ENCODE assay signal across 20 cellular contexts in genomic region chr12:93947486-93947885, GRCh38.
DNase-seq lines count a peak whose midpoint lies in the region; ATAC-seq and TF ChIP-seq lines count a peak whose summit lies in the region.
"Had no signal": no experiment of that assay in that cellular context is flagged by ENCODE, and none has a peak within 500 bp of the region (broad histone marks: within the 10 kb centered on the region; RNA-seq: fewer than 3 reads in every experiment).

No MANE protein-coding gene starts in this region.

- H3K36me3 Mint-ChIP-seq in endodermal cell (ENCODE audit: low read depth): no peaks in the 10 kb centered on the region
- H3K36me3 Mint-ChIP-seq: CD8-positive, alpha-beta T cell had no signal

- H3K4me2 ChIP-seq in osteoblast (ENCODE audit: insufficient read depth, low read length): no peak overlapping the region
- H3K4me2 ChIP-seq: A549; BLaER1 treated with 17β-estradiol and CSF1 and Interleukin-3, amounts not matched to agents 10 nM and 100 nM had no signal

- peak; percentile 46 for DNase-seq in G401 (ENCODE audit: low spot score)
- peak; percentile 25 for DNase-seq in cerebellar cortex (ENCODE audit: low spot score)
- DNase-seq in endodermal cell: peak; percentile 61
- DNase-seq in sciatic nerve (ENCODE audit: low spot score): no peak
- DNase-seq in activated T-cell treated with anti-CD3 and anti-CD28 coated beads, Interleukin-2, amount 50 U/mL, for 1 hour: no peak
- DNase-seq in osteoblast (ENCODE audit: insufficient read length, low spot score, missing footprints): no peak
- DNase-seq in foreskin fibroblast: no peak
- DNase-seq: AML-193; Caco-2; Calu3; CD4-positive, alpha-beta T cell; CD8-positive, alpha-beta T cell; DMS79 treated with DMSO at 0.1 percent for 48 hours; GDM1 had no signal

- no peak overlapping the region for H3K4me3 Mint-ChIP-seq in endodermal cell
- H3K4me3 Mint-ChIP-seq: B cell; CD4-positive, alpha-beta T cell; CD8-positive, alpha-beta T cell had no signal

- in situ Hi-C loops in G401 (cut with HindIII; ENCODE audit: low sequenced_read_pairs): no loop called here

- no peak overlapping the region for H3K27ac Mint-ChIP-seq in endodermal cell
- H3K27ac Mint-ChIP-seq: B cell; CD4-positive, alpha-beta T cell; CD8-positive, alpha-beta T cell had no signal

- H3K27me3 ChIP-seq in endodermal cell (ENCODE audit: control insufficient read depth, insufficient read depth, low read length, poor library complexity, severe bottlenecking): no peaks in the 10 kb centered on the region
- no peaks in the 10 kb centered on the region for H3K27me3 ChIP-seq in osteoblast (ENCODE audit: insufficient read depth, low read length)
- H3K27me3 ChIP-seq: BLaER1 treated with 17β-estradiol and CSF1 and Interleukin-3, amounts not matched to agents 10 nM and 100 nM had no signal

- H3K27ac ChIP-seq in endodermal cell (ENCODE audit: low read depth, low read length): no peak overlapping the region
- H3K27ac ChIP-seq in osteoblast (ENCODE audit: low read depth, low read length): no peak overlapping the region
- H3K27ac ChIP-seq: 22Rv1; A549; BLaER1 treated with 17β-estradiol and CSF1 and Interleukin-3, amounts not matched to agents 10 nM and 100 nM; C4-2B had no signal

- H2AFZ ChIP-seq in osteoblast (ENCODE audit: low read length): no peak overlapping the region

- peak overlapping the region; percentile 11 for H3K9ac ChIP-seq in endodermal cell (ENCODE audit: extremely low read depth, low read length, poor library complexity, severe bottlenecking)
- H3K9ac ChIP-seq: BLaER1 treated with 17β-estradiol and CSF1 and Interleukin-3, amounts not matched to agents 10 nM and 100 nM had no signal

- peaks cover 5% of the 10 kb centered on the region for H3K4me1 ChIP-seq in endodermal cell (ENCODE audit: control insufficient read depth, insufficient read depth, low read length)
- peaks cover 30% of the 10 kb centered on the region for H3K4me1 ChIP-seq in osteoblast (ENCODE audit: insufficient read depth, low read length)
- H3K4me1 ChIP-seq: BLaER1 treated with 17β-estradiol and CSF1 and Interleukin-3, amounts not matched to agents 10 nM and 100 nM; Caco-2 had no signal

- no peaks in the 10 kb centered on the region for H3K27me3 Mint-ChIP-seq in endodermal cell (ENCODE audit: insufficient read depth)

- ATAC-seq in sciatic nerve: peak; percentile 23
- ATAC-seq: A549; CD8-positive, alpha-beta T cell; GM12878 had no signal

- intact Hi-C loops in sciatic nerve (cut with DNase I): no loop called here

- H3K79me2 ChIP-seq in osteoblast (ENCODE audit: insufficient read depth, low read length): no peaks in the 10 kb centered on the region

- WGBS in endodermal cell (ENCODE audit: insufficient coverage in 1 of 2, insufficient read length in 1 of 2), 2 experiments: 96 to 100% methylated on average over 2 to 3 of the region's 3 CpGs

- no peak overlapping the region for H3K4me3 ChIP-seq in endodermal cell (ENCODE audit: low read length)
- H3K4me3 ChIP-seq in osteoblast (ENCODE audit: insufficient read depth, low read length): no peak overlapping the region
- no peak overlapping the region for H3K4me3 ChIP-seq in foreskin fibroblast (ENCODE audit: low read depth in 1 of 2, low read length in 2 of 2)
- H3K4me3 ChIP-seq: A549; BLaER1 treated with 17β-estradiol and CSF1 and Interleukin-3, amounts not matched to agents 10 nM and 100 nM; GM12878 had no signal

- TF ChIP-seq CTCF in endodermal cell (conservative IDR thresholded peaks at IDR 0.05) (no peak), osteoblast (IDR thresholded peaks at IDR 0.05; ENCODE audit: extremely low read depth, low read depth, low read length) (no peak), foreskin fibroblast (IDR thresholded peaks at IDR 0.05; ENCODE audit: low read depth, low read length) (no peak)

- H3K4me1 Mint-ChIP-seq in endodermal cell: peaks cover 21% of the 10 kb centered on the region
- H3K4me1 Mint-ChIP-seq: B cell had no signal

- no peaks in the 10 kb centered on the region for H3K36me3 ChIP-seq in endodermal cell (ENCODE audit: control insufficient read depth, insufficient read depth, low read length)
- H3K36me3 ChIP-seq in osteoblast (ENCODE audit: insufficient read depth, low read length): no peaks in the 10 kb centered on the region
- H3K36me3 ChIP-seq: BLaER1 treated with 17β-estradiol and CSF1 and Interleukin-3, amounts not matched to agents 10 nM and 100 nM had no signal

- H3K9me3 ChIP-seq in endodermal cell (ENCODE audit: control insufficient read depth, low read length): peaks cover 29% of the 10 kb centered on the region
- no peaks in the 10 kb centered on the region for H3K9me3 ChIP-seq in osteoblast (ENCODE audit: low read depth, low read length)

- no peaks in the 10 kb centered on the region for H4K20me1 ChIP-seq in osteoblast (ENCODE audit: insufficient read depth, low read length)
- H4K20me1 ChIP-seq: BLaER1 treated with 17β-estradiol and CSF1 and Interleukin-3, amounts not matched to agents 10 nM and 100 nM had no signal

- H3K9me3 Mint-ChIP-seq in endodermal cell: peaks cover 20% of the 10 kb centered on the region
- H3K9me3 Mint-ChIP-seq: CD4-positive, alpha-beta T cell had no signal

Comparison
In these comparisons a context has a peak if more than half of its experiments do, and no peak if none do; other contexts are left out.
1. DNase-seq: peak in G401 (single experiment), cerebellar cortex (single experiment) and endodermal cell (single experiment); none in sciatic nerve (single experiment), activated T-cell treated with anti-CD3 and anti-CD28 coated beads, Interleukin-2, amount 50 U/mL, for 1 hour (single experiment), osteoblast (single experiment) and foreskin fibroblast (0 of 2).